ENCODE assay signal across 13 cellular contexts in genomic region chr4:158710814-158711213, GRCh38. TPM values are rescaled to one million over a fixed set of nuclear protein-coding genes. Genes with fewer than 3 reads are reported as not detected.
DNase-seq lines count a peak whose midpoint lies in the region; TF ChIP-seq lines count a peak whose summit lies in the region.
"Had no signal": no experiment of that assay in that cellular context is flagged by ENCODE, and none has a peak within 500 bp of the region (broad histone marks: within the 10 kb centered on the region; RNA-seq: fewer than 3 reads in every experiment).

No MANE protein-coding gene starts in this region.

- H3K9me3 Mint-ChIP-seq in activated T-helper 2 cell treated with anti-CD3 and anti-CD28 coated beads, Interferon-gamma antibody, Interleukin-2, Interleukin-4, amounts not matched to agents 10 μg/mL and 5 μg/mL and 100 μg/mL, durations not matched to agents 14 hours and 24 hours and 36 hours, result no peaks in the 10 kb centered on the region
- no peaks in the 10 kb centered on the region for H3K9me3 Mint-ChIP-seq in MCF 10A (ENCODE audit: unreplicated experiment)
- H3K9me3 Mint-ChIP-seq: activated naive CD8-positive, alpha-beta T cell treated with anti-CD3 and anti-CD28 coated beads for 36 hours had no signal

- peaks cover 8% of the 10 kb centered on the region for H3K4me1 Mint-ChIP-seq in activated T-helper 2 cell treated with anti-CD3 and anti-CD28 coated beads, Interferon-gamma antibody, Interleukin-2, Interleukin-4, amounts not matched to agents 10 μg/mL and 5 μg/mL and 100 μg/mL, durations not matched to agents 14 hours and 24 hours and 36 hours (ENCODE audit: low read depth)
- no peaks in the 10 kb centered on the region for H3K4me1 Mint-ChIP-seq in MCF 10A (ENCODE audit: insufficient read depth, unreplicated experiment)

- POLR2A ChIA-PET in MCF 10A (lab: Yijun Ruan, JAX), result interaction anchor here (0.7 to 4.1 kb wide), 3 partner anchors 13 to 195 kb away, joined by 3 to 13 read pairs (median 3); partner anchors contain the start of gene PPID

- TF ChIP-seq CTCF in astrocyte of the spinal cord (IDR thresholded peaks at IDR 0.05; ENCODE audit: low read depth, low read length), result peak; percentile 33
- TF ChIP-seq CTCF in MCF 10A (IDR thresholded peaks at IDR 0.05; ENCODE audit: unreplicated experiment), result no peak

- in situ Hi-C loops in astrocyte of the spinal cord (cut with HindIII; ENCODE audit: low sequenced_read_pairs), result no loop called here

- no peaks in the 10 kb centered on the region for H3K27me3 Mint-ChIP-seq in activated T-helper 2 cell treated with anti-CD3 and anti-CD28 coated beads, Interferon-gamma antibody, Interleukin-2, Interleukin-4, amounts not matched to agents 10 μg/mL and 5 μg/mL and 100 μg/mL, durations not matched to agents 14 hours and 24 hours and 36 hours (ENCODE audit: low read depth)
- no peaks in the 10 kb centered on the region for H3K27me3 Mint-ChIP-seq in MCF 10A (ENCODE audit: insufficient read depth, unreplicated experiment)
- H3K27me3 Mint-ChIP-seq: activated naive CD8-positive, alpha-beta T cell treated with anti-CD3 and anti-CD28 coated beads for 36 hours had no signal

- DNase-seq in EH (ENCODE audit: low read depth) (peak; percentile 52), HT-29 (ENCODE audit: low spot score) (peak; percentile 20), astrocyte of the spinal cord (ENCODE audit: low read depth, low spot score) (peak; percentile 14), left kidney (ENCODE audit: low read depth, low spot score) (peak; percentile 24), NOMO-1 treated with dmso at 0.1 percent for 144 hours (lab: John Stamatoyannopoulos, UW; ENCODE audit: unreplicated experiment) (no peak), RPMI8226 (no peak), MCF 10A (ENCODE audit: unreplicated experiment) (no peak)
- DNase-seq in activated T-helper 2 cell treated with anti-CD3 and anti-CD28 coated beads, Interferon-gamma antibody, Interleukin-2, Interleukin-4, amounts not matched to agents 10 μg/mL and 5 μg/mL and 100 μg/mL, durations not matched to agents 14 hours and 24 hours and 36 hours (ENCODE audit: low spot score), result no peak
- DNase-seq: activated CD4-positive, CD25-positive, alpha-beta regulatory T cell treated with anti-CD3 and anti-CD28 coated beads, Interleukin-2, amount 50 U/mL, for 72 hours; activated naive CD8-positive, alpha-beta T cell treated with anti-CD3 and anti-CD28 coated beads for 36 hours; mucosa of descending colon; stimulated activated CD8-positive, alpha-beta memory T cell treated with anti-CD3 and anti-CD28 coated beads, Interleukin-4, amount 100 ng/mL, for 48 hours had no signal

- no peak overlapping the region for H3K4me3 Mint-ChIP-seq in activated T-helper 2 cell treated with anti-CD3 and anti-CD28 coated beads, Interferon-gamma antibody, Interleukin-2, Interleukin-4, amounts not matched to agents 10 μg/mL and 5 μg/mL and 100 μg/mL, durations not matched to agents 14 hours and 24 hours and 36 hours (ENCODE audit: low read depth)
- no peak overlapping the region for H3K4me3 Mint-ChIP-seq in MCF 10A (ENCODE audit: unreplicated experiment)
- H3K4me3 Mint-ChIP-seq: activated naive CD8-positive, alpha-beta T cell treated with anti-CD3 and anti-CD28 coated beads for 36 hours had no signal

- intact Hi-C loops in activated T-helper 2 cell treated with anti-CD3 and anti-CD28 coated beads, Interferon-gamma antibody, Interleukin-2, Interleukin-4, amounts not matched to agents 10 μg/mL and 5 μg/mL and 100 μg/mL, durations not matched to agents 14 hours and 24 hours and 36 hours (cut with micrococcal nuclease), result no loop called here
- intact Hi-C loops in MCF 10A (cut with micrococcal nuclease), result no loop called here

- H3K27ac Mint-ChIP-seq in activated T-helper 2 cell treated with anti-CD3 and anti-CD28 coated beads, Interferon-gamma antibody, Interleukin-2, Interleukin-4, amounts not matched to agents 10 μg/mL and 5 μg/mL and 100 μg/mL, durations not matched to agents 14 hours and 24 hours and 36 hours, result no peak overlapping the region
- no peak overlapping the region for H3K27ac Mint-ChIP-seq in MCF 10A (ENCODE audit: low read depth, unreplicated experiment)

- BruUV-seq in MCF 10A (replicated peaks; lab: Mats Ljungman, UMichigan), result no TSS peak

- peaks cover 84% of the 10 kb centered on the region for H3K36me3 Mint-ChIP-seq in activated T-helper 2 cell treated with anti-CD3 and anti-CD28 coated beads, Interferon-gamma antibody, Interleukin-2, Interleukin-4, amounts not matched to agents 10 μg/mL and 5 μg/mL and 100 μg/mL, durations not matched to agents 14 hours and 24 hours and 36 hours (ENCODE audit: low read depth)
- peaks cover 80% of the 10 kb centered on the region for H3K36me3 Mint-ChIP-seq in MCF 10A (ENCODE audit: insufficient read depth, unreplicated experiment)

- CTCF ChIA-PET in MCF 10A (lab: Yijun Ruan, JAX), result interaction anchor here (1.0 to 2.0 kb wide), 4 partner anchors 9 to 487 kb away, joined by 3 to 15 read pairs (median 8); no protein-coding TSS in a partner anchor

- no peak overlapping the region for H3K4me3 ChIP-seq in astrocyte of the spinal cord (ENCODE audit: low read depth, low read length)
- H3K4me3 ChIP-seq: mucosa of descending colon, skin epidermis had no signal

RNA-seq across cellular contexts. Expression of gene PPID, which starts 12.4 kb away (rescaled TPM):
- 10.5 and 10.6 TPM in 2 replicates for total RNA-seq in HT-29 (2014; rRNA removed; shearing (Covaris generic))
- 56.8 and 58.5 TPM in 2 replicates for total RNA-seq in activated T-helper 2 cell treated with anti-CD3 and anti-CD28 coated beads, Interferon-gamma antibody, Interleukin-2, Interleukin-4, amounts not matched to agents 10 μg/mL and 5 μg/mL and 100 μg/mL, durations not matched to agents 14 hours and 24 hours and 36 hours
- 29.2 and 36.6 TPM in 2 replicates for total RNA-seq in MCF 10A (2022)

RNA-seq across cellular contexts. Expression of gene ETFDH, which starts 38.7 kb away (rescaled TPM):
- total RNA-seq in HT-29 (2014; rRNA removed; shearing (Covaris generic)), result 4.8 and 5.3 TPM in 2 replicates
- 21.6 and 23.8 TPM in 2 replicates for total RNA-seq in activated T-helper 2 cell treated with anti-CD3 and anti-CD28 coated beads, Interferon-gamma antibody, Interleukin-2, Interleukin-4, amounts not matched to agents 10 μg/mL and 5 μg/mL and 100 μg/mL, durations not matched to agents 14 hours and 24 hours and 36 hours
- 15.8 and 19.2 TPM in 2 replicates for total RNA-seq in MCF 10A (2022)

RNA-seq across cellular contexts. Expression of gene C4orf46, which starts 39.1 kb away (rescaled TPM):
- 2.3 and 3.3 TPM in 2 replicates for total RNA-seq in HT-29 (2014; rRNA removed; shearing (Covaris generic))
- total RNA-seq in activated T-helper 2 cell treated with anti-CD3 and anti-CD28 coated beads, Interferon-gamma antibody, Interleukin-2, Interleukin-4, amounts not matched to agents 10 μg/mL and 5 μg/mL and 100 μg/mL, durations not matched to agents 14 hours and 24 hours and 36 hours, result 16.0 and 17.0 TPM in 2 replicates
- total RNA-seq in MCF 10A (2022), result 6.3 and 7.0 TPM in 2 replicates

RNA-seq across cellular contexts. Expression of gene FNIP2, which starts 58.0 kb away (rescaled TPM):
- 13.4 and 15.1 TPM in 2 replicates for total RNA-seq in HT-29 (2014; rRNA removed; shearing (Covaris generic))
- total RNA-seq in activated T-helper 2 cell treated with anti-CD3 and anti-CD28 coated beads, Interferon-gamma antibody, Interleukin-2, Interleukin-4, amounts not matched to agents 10 μg/mL and 5 μg/mL and 100 μg/mL, durations not matched to agents 14 hours and 24 hours and 36 hours, result 10.5 and 11.9 TPM in 2 replicates
- 6.4 and 9.3 TPM in 2 replicates for total RNA-seq in MCF 10A (2022)

Comparison
In these comparisons a context has a peak if more than half of its experiments do, and no peak if none do; other contexts are left out.
1. DNase-seq: peak in EH (single experiment), HT-29 (single experiment), astrocyte of the spinal cord (single experiment) and left kidney (single experiment); none in activated T-helper 2 cell treated with anti-CD3 and anti-CD28 coated beads, Interferon-gamma antibody, Interleukin-2, Interleukin-4, amounts not matched to agents 10 μg/mL and 5 μg/mL and 100 μg/mL, durations not matched to agents 14 hours and 24 hours and 36 hours (single experiment), NOMO-1 treated with dmso at 0.1 percent for 144 hours (single experiment), RPMI8226 (single experiment) and MCF 10A (single experiment).